9 cellular contexts compared by ENCODE assay signal in the genomic region with DNA sequence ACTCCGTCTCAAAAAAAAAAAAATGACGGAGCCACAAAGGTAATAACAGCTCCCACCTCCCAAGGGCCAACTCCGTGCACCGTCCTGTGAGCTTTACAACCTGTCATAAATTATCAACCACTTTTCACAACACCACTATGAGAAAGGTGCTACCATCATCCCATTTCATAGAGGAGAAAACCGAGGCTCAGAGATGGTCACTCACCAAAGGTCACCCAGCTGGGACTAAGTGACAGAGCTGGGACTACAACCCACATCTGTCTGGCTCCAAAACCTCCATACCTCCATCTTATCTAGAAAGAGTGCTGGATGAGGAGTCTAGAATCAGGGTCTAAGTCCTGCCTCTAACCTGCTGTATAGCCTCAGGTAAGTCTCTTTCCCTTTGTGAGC. TPM values are rescaled to one million over a fixed set of nuclear protein-coding genes. Genes with fewer than 3 reads are reported as not detected.
A peak's percentile ranks its signal among the peaks of the same experiment; 100 is the strongest.
DNase-seq lines count a peak whose midpoint lies in the region; ATAC-seq and TF ChIP-seq lines count a peak whose summit lies in the region.
"Had no signal": no experiment of that assay in that cellular context is flagged by ENCODE, and none has a peak within 500 bp of the region (broad histone marks: within the 10 kb centered on the region; RNA-seq: fewer than 3 reads in every experiment).

No MANE protein-coding gene starts in this region.

- peaks cover 3% of the 10 kb centered on the region for H3F3A ChIP-seq in Loucy (ENCODE audit: low read depth)

- no peak for TF ChIP-seq POLR2A in ovary (IDR thresholded peaks at IDR 0.05)

- H3K9me3 ChIP-seq in Loucy (ENCODE audit: insufficient read depth, low read depth, low read length): no peaks in the 10 kb centered on the region
- H3K9me3 ChIP-seq in ovary: no peaks in the 10 kb centered on the region

- POLR2A ChIA-PET in BJ (lab: Charles Lee): no interaction called here

- intact Hi-C loops in ovary (cut with DNase I): loop anchor here in 2 of 4 donors (2.0 to 5.0 kb wide), 2 partner anchors 77 kb away; no protein-coding TSS in a partner anchor

- no peak for TF ChIP-seq EP300 in ovary (IDR thresholded peaks at IDR 0.05)

- H3K4me1 ChIP-seq in Loucy (ENCODE audit: insufficient read depth, low read length, poor library complexity, severe bottlenecking) (peaks cover 65% of the 10 kb centered on the region), ovary (ENCODE audit: insufficient read depth) (peaks cover 53% of the 10 kb centered on the region)

- H3K79me2 ChIP-seq in Loucy (ENCODE audit: insufficient read depth, low read length): peaks cover 11% of the 10 kb centered on the region; the same call in 1 of the 2 replicates

- no peak overlapping the region for H2AFZ ChIP-seq in Loucy (ENCODE audit: low read length)

- WGBS in ovary, 3 donors: 91 to 95% (median 91%) methylated on average over 5 of the region's 5 CpGs

- peak overlapping the region; percentile 69 for H3K27ac ChIP-seq in caudate nucleus (ENCODE audit: low read depth, low read length)
- peak overlapping the region; percentile 81 to 92 for H3K27ac ChIP-seq in ovary
- H3K27ac ChIP-seq: KMS-11 had no signal

- peak overlapping the region; percentile 81 for H3K4me2 ChIP-seq in Loucy (ENCODE audit: low read depth, low read length, poor library complexity, severe bottlenecking)
- H3K4me2 ChIP-seq: KMS-11 had no signal

- H3K27me3 ChIP-seq in BJ (ENCODE audit: control insufficient read depth, insufficient read depth, low read length) (no peaks in the 10 kb centered on the region), Loucy (ENCODE audit: insufficient read depth, low read length, poor library complexity, severe bottlenecking) (no peaks in the 10 kb centered on the region), ovary (no peaks in the 10 kb centered on the region)

- H3K4me3 ChIP-seq in BJ (ENCODE audit: low read depth, low read length) (peak overlapping the region; percentile 7; the same call in 1 of the 2 replicates), Loucy (ENCODE audit: low read length, poor library complexity, severe bottlenecking) (peak overlapping the region; percentile 69), ovary (no peak overlapping the region)

- H4K20me1 ChIP-seq in Loucy (ENCODE audit: insufficient read depth, low read length, poor library complexity, severe bottlenecking): no peaks in the 10 kb centered on the region

- peaks cover 4% of the 10 kb centered on the region; the same call in 1 of the 2 replicates for H3K36me3 ChIP-seq in BJ (ENCODE audit: control insufficient read depth, insufficient read depth, low read length)
- no peaks in the 10 kb centered on the region for H3K36me3 ChIP-seq in Loucy (ENCODE audit: insufficient read depth, low read length)
- H3K36me3 ChIP-seq in ovary: no peaks in the 10 kb centered on the region

- no peak for DNase-seq in BJ (ENCODE audit: low read depth)
- DNase-seq in caudate nucleus (lab: John Stamatoyannopoulos, UW): no peak
- peak in 1 of 5 donors; percentile 33 for DNase-seq in ovary
- DNase-seq in dedifferentiated amniotic fluid mesenchymal stem cell (ENCODE audit: extremely low spot score): no peak
- DNase-seq in SKM-1 treated with dmso at 0.1 percent for 144 hours (lab: John Stamatoyannopoulos, UW; ENCODE audit: unreplicated experiment): no peak

- no peak for TF ChIP-seq CTCF in BJ (IDR thresholded peaks at IDR 0.05; ENCODE audit: insufficient read depth, low read depth, low read length)
- no peak for TF ChIP-seq CTCF in Loucy (conservative IDR thresholded peaks at IDR 0.05; ENCODE audit: low read length)
- no peak for TF ChIP-seq CTCF in ovary (IDR thresholded peaks at IDR 0.05)

- CTCF ChIA-PET in BJ (lab: Yijun Ruan, JAX): interaction anchor here (0.6 to 3.3 kb wide), 20 partner anchors 8 to 110 kb away, joined by 3 to 23 read pairs (median 5); no protein-coding TSS in a partner anchor

- no peaks in the 10 kb centered on the region for H3K9me2 ChIP-seq in Loucy (replicated peaks; ENCODE audit: low read depth, low read length)

- no peak overlapping the region for H3K9ac ChIP-seq in Loucy (ENCODE audit: low read depth, low read length, poor library complexity, severe bottlenecking)
- H3K9ac ChIP-seq: KMS-11 had no signal

- ATAC-seq in HG03039 (IDR thresholded peaks at IDR 0.05; ENCODE audit: unreplicated experiment): no peak
- no peak for ATAC-seq in HG03175 (IDR thresholded peaks at IDR 0.05; ENCODE audit: unreplicated experiment)

RNA-seq across cellular contexts. Expression of a gene that starts 43.6 kb away (rescaled TPM):
- 70.7 and 150 TPM in 2 replicates for polyA plus RNA-seq in BJ (2011; rRNA removed)
- polyA minus RNA-seq in BJ (2011; rRNA and poly(A)+ RNA removed): 47.0 and 47.5 TPM in 2 replicates
- 100 to 1,000 TPM in 4 of 7 donors, 10 to 100 TPM in 3; 37.3 to 183 (median 119) TPM for total RNA-seq in ovary
- polyA plus RNA-seq in ovary: 100 to 1,000 TPM in 1 of 2 donors, 10 to 100 TPM in 1; 84.0 to 313 TPM
